ENCODE assay signal across 22 cellular contexts in the genomic region with DNA sequence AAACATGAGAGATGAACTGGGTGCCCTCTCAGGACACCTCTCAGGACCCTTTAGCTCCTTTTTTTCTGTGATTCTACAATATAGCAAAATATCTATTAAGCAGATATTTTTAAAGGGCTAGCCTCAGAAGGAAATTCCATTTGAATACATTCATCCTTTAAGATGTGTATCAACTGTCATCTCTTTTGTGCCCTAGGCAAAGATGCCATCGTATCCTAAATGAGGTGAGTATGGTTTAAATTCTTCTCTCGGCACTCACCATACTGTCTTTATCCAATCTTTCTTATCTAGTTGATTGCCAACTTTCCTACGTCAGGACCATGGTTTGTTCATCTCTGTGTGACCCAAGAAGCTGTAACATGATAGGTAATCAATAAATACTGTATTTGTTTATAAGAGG.
"Had no signal": no experiment of that assay in that cellular context is flagged by ENCODE, and none has a peak within 500 bp of the region (broad histone marks: within the 10 kb centered on the region; RNA-seq: fewer than 3 reads in every experiment).

No MANE protein-coding gene starts in this region.

- H3K27me3 ChIP-seq: esophagus squamous epithelium, gastrocnemius medialis, transverse colon, vagina had no signal

- H3K36me3 Mint-ChIP-seq: activated CD4-positive, alpha-beta memory T cell treated with anti-CD3 and anti-CD28 coated beads for 36 hours; activated naive CD8-positive, alpha-beta T cell treated with anti-CD3 and anti-CD28 coated beads for 36 hours; stimulated activated memory B cell treated with anti-CD40 and anti-IgM and Interleukin-4, amounts not matched to agents 10 μg/mL and 1 μg/mL and 100 μg/mL, for 72 hours had no signal

- H3K27ac ChIP-seq: coronary artery, esophagus squamous epithelium, gastrocnemius medialis, lower lobe of right lung, transverse colon, vagina had no signal

- H3K27ac Mint-ChIP-seq: activated CD4-positive, alpha-beta memory T cell treated with anti-CD3 and anti-CD28 coated beads for 36 hours; activated naive CD8-positive, alpha-beta T cell treated with anti-CD3 and anti-CD28 coated beads for 36 hours; naive B cell; stimulated activated memory B cell treated with anti-CD40 and anti-IgM and Interleukin-4, amounts not matched to agents 10 μg/mL and 1 μg/mL and 100 μg/mL, for 72 hours had no signal

- H3K9me3 ChIP-seq: esophagus squamous epithelium, gastrocnemius medialis, mucosa of descending colon, transverse colon, vagina had no signal

- H3K4me1 Mint-ChIP-seq: activated naive CD8-positive, alpha-beta T cell treated with anti-CD3 and anti-CD28 coated beads for 36 hours; naive B cell; stimulated activated memory B cell treated with anti-CD40 and anti-IgM and Interleukin-4, amounts not matched to agents 10 μg/mL and 1 μg/mL and 100 μg/mL, for 72 hours had no signal

- H3K4me3 Mint-ChIP-seq: activated CD4-positive, alpha-beta memory T cell treated with anti-CD3 and anti-CD28 coated beads for 36 hours; activated naive CD8-positive, alpha-beta T cell treated with anti-CD3 and anti-CD28 coated beads for 36 hours; naive B cell; stimulated activated memory B cell treated with anti-CD40 and anti-IgM and Interleukin-4, amounts not matched to agents 10 μg/mL and 1 μg/mL and 100 μg/mL, for 72 hours had no signal

- H3K4me3 ChIP-seq: gastrocnemius medialis, lower lobe of right lung, mucosa of descending colon, transverse colon, vagina had no signal

- DNase-seq: activated CD4-positive, alpha-beta memory T cell treated with anti-CD3 and anti-CD28 coated beads for 36 hours; activated CD4-positive, alpha-beta T cell treated with anti-CD3 and anti-CD28 coated beads for 48 hours; activated naive CD4-positive, alpha-beta T cell treated with Interleukin-2 at 50 U/mL for 16 hours; activated naive CD8-positive, alpha-beta T cell treated with anti-CD3 and anti-CD28 coated beads for 36 hours; activated T-cell treated with anti-CD3 and anti-CD28 coated beads, Interleukin-2, amount 50 U/mL, for 48 hours; cerebellar nuclear complex; esophagus squamous epithelium; gastrocnemius medialis; head of caudate nucleus; kidney; lower lobe of right lung; mesendoderm; mucosa of descending colon; naive B cell; nucleus accumbens; posterior cingulate gyrus; stimulated activated CD4-positive, alpha-beta T cell treated with anti-CD3 and anti-CD28 coated beads, Interleukin-15, amount 100 ng/mL, for 24 hours; transverse colon had no signal

- H3K36me3 ChIP-seq: esophagus squamous epithelium, gastrocnemius medialis, transverse colon, vagina had no signal

- ATAC-seq: gastrocnemius medialis, sciatic nerve had no signal

- H3K27me3 Mint-ChIP-seq: activated CD4-positive, alpha-beta memory T cell treated with anti-CD3 and anti-CD28 coated beads for 36 hours; stimulated activated memory B cell treated with anti-CD40 and anti-IgM and Interleukin-4, amounts not matched to agents 10 μg/mL and 1 μg/mL and 100 μg/mL, for 72 hours had no signal

- H3K4me1 ChIP-seq: esophagus squamous epithelium, gastrocnemius medialis, lower lobe of right lung, transverse colon, vagina had no signal
